Comparison of ENCODE assay signal across 9 cellular contexts in the genomic region with DNA sequence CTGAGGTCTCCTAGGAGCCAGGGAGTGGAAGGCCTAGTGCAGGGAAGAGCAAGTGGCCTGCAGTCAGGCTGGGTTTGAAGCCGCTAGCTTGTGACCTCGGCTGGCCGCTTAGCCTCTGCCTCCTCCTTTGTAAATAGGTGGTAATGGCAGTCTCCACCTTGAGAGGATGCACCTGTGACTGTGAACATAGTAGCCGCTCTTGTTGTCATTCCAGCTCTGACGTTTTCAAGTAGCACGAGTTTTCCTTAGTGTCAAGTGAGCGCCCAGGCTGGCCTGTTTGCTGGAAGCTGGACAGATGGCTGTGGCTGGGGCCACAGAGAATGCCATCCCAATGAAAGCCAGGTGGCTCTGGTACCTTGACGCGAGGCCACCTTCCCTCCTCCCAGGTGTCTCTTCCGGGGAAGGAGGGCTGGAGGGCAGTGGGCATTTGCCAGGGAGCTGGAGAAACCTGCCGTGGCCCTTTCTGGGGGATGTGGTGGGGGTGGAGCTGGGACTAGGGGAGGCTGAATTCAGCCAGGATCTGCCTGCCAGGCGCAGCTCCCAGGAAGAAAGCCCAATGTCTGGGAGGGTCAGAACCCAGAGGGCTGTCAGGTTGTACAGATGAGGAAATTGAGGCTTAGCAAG. TPM values are rescaled to one million over a fixed set of nuclear protein-coding genes. Genes with fewer than 3 reads are reported as not detected.
DNase-seq lines count a peak whose midpoint lies in the region; ATAC-seq and TF ChIP-seq lines count a peak whose summit lies in the region.
"Had no signal": no experiment of that assay in that cellular context is flagged by ENCODE, and none has a peak within 500 bp of the region (broad histone marks: within the 10 kb centered on the region; RNA-seq: fewer than 3 reads in every experiment).

No MANE protein-coding gene starts in this region.

- intact Hi-C loops in Caco-2 (cut with micrococcal nuclease; ENCODE audit: unreplicated experiment), result no loop called here
- intact Hi-C loops in naive thymus-derived CD4-positive, alpha-beta T cell (cut with micrococcal nuclease), result no loop called here

- BruUV-seq in Caco-2 (replicated peaks; lab: Mats Ljungman, UMichigan), result no TSS peak

- CTCF ChIA-PET in Caco-2 (lab: Charles Lee), result no interaction called here
- CTCF ChIA-PET in naive thymus-derived CD4-positive, alpha-beta T cell (lab: Charles Lee), result interaction anchor here (0.5 to 0.9 kb wide), 2 partner anchors 13 to 386 kb away, joined by 3 to 4 read pairs; no protein-coding TSS in a partner anchor

- H3K36me3 Mint-ChIP-seq in Caco-2 (ENCODE audit: insufficient read depth, unreplicated experiment), result peaks cover 5% of the 10 kb centered on the region
- no peaks in the 10 kb centered on the region for H3K36me3 Mint-ChIP-seq in osteocyte (ENCODE audit: unreplicated experiment)
- peaks cover 0 to under 1% (median 0%) of the 10 kb centered on the region in 5 donors for H3K36me3 Mint-ChIP-seq in naive thymus-derived CD4-positive, alpha-beta T cell

- TF ChIP-seq CTCF in Caco-2 (IDR thresholded peaks at IDR 0.05; ENCODE audit: insufficient read depth in 1 of 2, low read depth in 1 of 2, low read length in 1 of 2, severe bottlenecking in 1 of 2, unreplicated experiment in 1 of 2) (no peak), coronary artery (IDR thresholded peaks at IDR 0.05) (no peak), osteocyte (IDR thresholded peaks at IDR 0.05) (no peak)

- ATAC-seq in GM21423 (IDR thresholded peaks at IDR 0.05; ENCODE audit: unreplicated experiment) (no peak), GM21717 (IDR thresholded peaks at IDR 0.05; ENCODE audit: unreplicated experiment) (no peak), GM21515 (IDR thresholded peaks at IDR 0.05; ENCODE audit: unreplicated experiment) (no peak)
- ATAC-seq in naive thymus-derived CD4-positive, alpha-beta T cell, result no peak

- H3K4me3 ChIP-seq in Caco-2 (ENCODE audit: low read depth, low read length) (no peak overlapping the region), coronary artery (peak overlapping the region; percentile 81)
- no peak overlapping the region for H3K4me3 ChIP-seq in naive thymus-derived CD4-positive, alpha-beta T cell (ENCODE audit: low read length)

- no peaks in the 10 kb centered on the region for H3K9me3 ChIP-seq in Caco-2
- no peaks in the 10 kb centered on the region for H3K9me3 ChIP-seq in naive thymus-derived CD4-positive, alpha-beta T cell (ENCODE audit: control insufficient read depth in 2 of 3, low read length in 3 of 3)

- H3K27me3 Mint-ChIP-seq in Caco-2 (ENCODE audit: insufficient read depth, unreplicated experiment) (no peaks in the 10 kb centered on the region), osteocyte (ENCODE audit: unreplicated experiment) (no peaks in the 10 kb centered on the region)
- H3K27me3 Mint-ChIP-seq in naive thymus-derived CD4-positive, alpha-beta T cell, result peaks cover 18 to 46% (median 21%) of the 10 kb centered on the region in 5 donors

- peaks cover 52% of the 10 kb centered on the region for H3K4me1 ChIP-seq in Caco-2
- no peaks in the 10 kb centered on the region for H3K4me1 ChIP-seq in naive thymus-derived CD4-positive, alpha-beta T cell (ENCODE audit: control insufficient read depth in 2 of 2, insufficient read depth in 2 of 2, low read length in 2 of 2)

- POLR2A ChIA-PET in Caco-2 (lab: Charles Lee), result interaction anchor here (0.8 kb wide), 1 partner anchor 11 kb away, joined by 4 read pairs; no protein-coding TSS in a partner anchor
- POLR2A ChIA-PET in naive thymus-derived CD4-positive, alpha-beta T cell (lab: Charles Lee), result no interaction called here

- H3K27ac Mint-ChIP-seq in Caco-2 (ENCODE audit: unreplicated experiment) (peak overlapping the region; percentile 64), osteocyte (ENCODE audit: unreplicated experiment) (peak overlapping the region; percentile 98)
- no peak overlapping the region for H3K27ac Mint-ChIP-seq in naive thymus-derived CD4-positive, alpha-beta T cell

- DNase-seq in Caco-2 (no peak), NCI-H2029 (lab: John Stamatoyannopoulos, UW) (peak; percentile 79), coronary artery (ENCODE audit: low spot score) (no peak), osteocyte (ENCODE audit: extremely low spot score, unreplicated experiment) (no peak)
- DNase-seq in naive thymus-derived CD4-positive, alpha-beta T cell, result no peak
- DNase-seq: stimulated activated CD4-positive, alpha-beta T cell treated with anti-CD3 and anti-CD28 coated beads, Interleukin-2, amount 100 ng/mL, for 24 hours had no signal

- peak overlapping the region; percentile 83 to 88 for H3K27ac ChIP-seq in coronary artery
- no peak overlapping the region for H3K27ac ChIP-seq in naive thymus-derived CD4-positive, alpha-beta T cell (ENCODE audit: low read depth, low read length)

- H3K4me1 Mint-ChIP-seq in Caco-2 (ENCODE audit: low read depth, unreplicated experiment), result peaks cover 27% of the 10 kb centered on the region
- H3K4me1 Mint-ChIP-seq in osteocyte (ENCODE audit: unreplicated experiment), result peaks cover 63% of the 10 kb centered on the region
- peaks cover 0 to 24% (median 3%) of the 10 kb centered on the region in 7 donors for H3K4me1 Mint-ChIP-seq in naive thymus-derived CD4-positive, alpha-beta T cell

- no peaks in the 10 kb centered on the region for H3K36me3 ChIP-seq in Caco-2 (ENCODE audit: control insufficient read depth, insufficient read depth, low read length)
- no peaks in the 10 kb centered on the region for H3K36me3 ChIP-seq in naive thymus-derived CD4-positive, alpha-beta T cell (ENCODE audit: control insufficient read depth in 2 of 3, insufficient read depth in 3 of 3, low read length in 3 of 3)

- peak overlapping the region; percentile 76 for H3K4me3 Mint-ChIP-seq in Caco-2 (ENCODE audit: unreplicated experiment)
- peak overlapping the region; percentile 81 for H3K4me3 Mint-ChIP-seq in osteocyte (ENCODE audit: unreplicated experiment)
- H3K4me3 Mint-ChIP-seq in naive thymus-derived CD4-positive, alpha-beta T cell, result no peak overlapping the region

- no peaks in the 10 kb centered on the region for H3K27me3 ChIP-seq in Caco-2 (replicated peaks; ENCODE audit: control insufficient read depth, insufficient read depth, low read length)
- H3K27me3 ChIP-seq in naive thymus-derived CD4-positive, alpha-beta T cell (ENCODE audit: control insufficient read depth in 2 of 2, insufficient read depth in 2 of 2, low read length in 2 of 2), result no peaks in the 10 kb centered on the region

- H3K9me3 Mint-ChIP-seq in Caco-2 (ENCODE audit: unreplicated experiment) (peaks cover 2% of the 10 kb centered on the region), osteocyte (ENCODE audit: unreplicated experiment) (no peaks in the 10 kb centered on the region)
- H3K9me3 Mint-ChIP-seq in naive thymus-derived CD4-positive, alpha-beta T cell, result peaks cover 0 to 1% (median 0%) of the 10 kb centered on the region in 11 donors

RNA-seq across cellular contexts. Expression of a gene that starts 2.5 kb away (rescaled TPM):
- total RNA-seq in Caco-2 (2022) (76.9 and 118 TPM in 2 replicates), osteocyte (217 and 219 TPM in 2 replicates)
- 1 to 10 TPM in 1 of 5 experiments, under 1 TPM in 1, not detected in 3; 0.50 to 5.8 TPM for total RNA-seq in naive thymus-derived CD4-positive, alpha-beta T cell
- not detected for polyA plus RNA-seq in naive thymus-derived CD4-positive, alpha-beta T cell

Comparison
In these comparisons a context has a peak if more than half of its experiments do, and no peak if none do; other contexts are left out.
1. H3K27ac Mint-ChIP-seq: peak in Caco-2 (single experiment) and osteocyte (single experiment); none in naive thymus-derived CD4-positive, alpha-beta T cell (0 of 9).
2. H3K4me3 Mint-ChIP-seq: peak in Caco-2 (single experiment) and osteocyte (single experiment); none in naive thymus-derived CD4-positive, alpha-beta T cell (0 of 10).
3. RNA of a gene that starts 2.5 kb away (total RNA-seq): 217 to 219 TPM in osteocyte and 76.9 to 118 TPM in Caco-2; 0.50 to 5.8 TPM in naive thymus-derived CD4-positive, alpha-beta T cell; every median in the first group is over 10 times any median in the second.